In genomic region chr17:16181581-16181980, GRCh38 we compare ENCODE assay signal across 27 cellular contexts.
"Had no signal": no experiment of that assay in that cellular context is flagged by ENCODE, and none has a peak within 500 bp of the region (broad histone marks: within the 10 kb centered on the region; RNA-seq: fewer than 3 reads in every experiment).

No MANE protein-coding gene starts in this region.

- H3K27me3 ChIP-seq: ascending aorta, breast epithelium, cardiac muscle cell, dorsolateral prefrontal cortex had no signal

- DNase-seq: activated CD4-positive, alpha-beta T cell treated with anti-CD3 and anti-CD28 coated beads for 1 hour; activated CD4-positive, alpha-beta T cell treated with anti-CD3 and anti-CD28 coated beads for 4 hours; activated CD4-positive, alpha-beta T cell treated with anti-CD3 and anti-CD28 coated beads, Interleukin-2, amount 10 ng/mL, durations not matched to agents 7 days and 5 days; activated CD4-positive, alpha-beta T cell treated with anti-CD3 and anti-CD28 coated beads, Interleukin-2, amount 50 U/mL, for 4 hours; activated CD8-positive, alpha-beta memory T cell treated with anti-CD3 and anti-CD28 coated beads for 24 hours; activated CD8-positive, alpha-beta T cell treated with anti-CD3 and anti-CD28 coated beads for 36 hours; activated gamma-delta T cell; activated naive CD4-positive, alpha-beta T cell; activated naive CD4-positive, alpha-beta T cell treated with anti-CD3 and anti-CD28 coated beads, Interleukin-2, amount 10 ng/mL, durations not matched to agents 7 days and 5 days; activated naive CD8-positive, alpha-beta T cell treated with anti-CD3 and anti-CD28 coated beads, Interleukin-2, amount 10 ng/mL, durations not matched to agents 7 days and 5 days; activated T-cell treated with anti-CD3 and anti-CD28 coated beads, Interleukin-2, amount 50 U/mL, for 48 hours; central memory CD4-positive, alpha-beta T cell; dorsolateral prefrontal cortex; effector memory CD4-positive, alpha-beta T cell; endodermal cell; foreskin fibroblast; head of caudate nucleus; T-helper 2 cell had no signal

- H3K4me3 Mint-ChIP-seq: activated CD4-positive, alpha-beta T cell treated with anti-CD3 and anti-CD28 coated beads, Interleukin-2, amount 10 ng/mL, durations not matched to agents 7 days and 5 days; activated CD8-positive, alpha-beta T cell treated with anti-CD3 and anti-CD28 coated beads for 36 hours; activated naive CD4-positive, alpha-beta T cell treated with anti-CD3 and anti-CD28 coated beads, Interleukin-2, amount 10 ng/mL, durations not matched to agents 7 days and 5 days; activated naive CD8-positive, alpha-beta T cell treated with anti-CD3 and anti-CD28 coated beads, Interleukin-2, amount 10 ng/mL, durations not matched to agents 7 days and 5 days; brain; dendritic cell treated with granulocyte-macrophage colony-stimulating factor and Interleukin-4, amounts not matched to agents 40 ng/mL and 50 ng/mL, for 4 days; endodermal cell; WTC11 had no signal

- H3K27ac Mint-ChIP-seq: activated CD4-positive, alpha-beta T cell treated with anti-CD3 and anti-CD28 coated beads, Interleukin-2, amount 10 ng/mL, durations not matched to agents 7 days and 5 days; activated CD8-positive, alpha-beta T cell treated with anti-CD3 and anti-CD28 coated beads for 36 hours; activated naive CD4-positive, alpha-beta T cell treated with anti-CD3 and anti-CD28 coated beads, Interleukin-2, amount 10 ng/mL, durations not matched to agents 7 days and 5 days; activated naive CD8-positive, alpha-beta T cell treated with anti-CD3 and anti-CD28 coated beads, Interleukin-2, amount 10 ng/mL, durations not matched to agents 7 days and 5 days; brain; dendritic cell treated with granulocyte-macrophage colony-stimulating factor and Interleukin-4, amounts not matched to agents 40 ng/mL and 50 ng/mL, for 4 days; endodermal cell; WTC11 had no signal

- H3K9me3 ChIP-seq: ascending aorta, breast epithelium had no signal

- H3K4me3 ChIP-seq: ascending aorta, breast epithelium, cardiac muscle cell, coronary artery, dorsolateral prefrontal cortex had no signal

- H3K9me3 Mint-ChIP-seq: activated CD4-positive, alpha-beta T cell treated with anti-CD3 and anti-CD28 coated beads, Interleukin-2, amount 10 ng/mL, durations not matched to agents 7 days and 5 days; activated CD8-positive, alpha-beta T cell treated with anti-CD3 and anti-CD28 coated beads for 36 hours; activated naive CD4-positive, alpha-beta T cell treated with anti-CD3 and anti-CD28 coated beads, Interleukin-2, amount 50 U/mL, for 72 hours; dendritic cell treated with granulocyte-macrophage colony-stimulating factor and Interleukin-4, amounts not matched to agents 40 ng/mL and 50 ng/mL, for 4 days; endodermal cell; WTC11 had no signal

- H3K4me1 Mint-ChIP-seq: brain, endodermal cell had no signal

- H3K27ac ChIP-seq: ascending aorta, breast epithelium, cardiac muscle cell, coronary artery, dorsolateral prefrontal cortex had no signal

- ATAC-seq: activated CD8-positive, alpha-beta T cell treated with anti-CD3 and anti-CD28 coated beads for 36 hours; activated naive CD4-positive, alpha-beta T cell treated with anti-CD3 and anti-CD28 coated beads, Interleukin-2, amount 50 U/mL, for 72 hours; esophagus mucosa; WTC11 had no signal

- H3K27me3 Mint-ChIP-seq: activated CD4-positive, alpha-beta T cell treated with anti-CD3 and anti-CD28 coated beads, Interleukin-2, amount 10 ng/mL, durations not matched to agents 7 days and 5 days; activated CD8-positive, alpha-beta T cell treated with anti-CD3 and anti-CD28 coated beads for 36 hours; activated naive CD4-positive, alpha-beta T cell treated with anti-CD3 and anti-CD28 coated beads, Interleukin-2, amount 10 ng/mL, durations not matched to agents 7 days and 5 days; activated naive CD8-positive, alpha-beta T cell treated with anti-CD3 and anti-CD28 coated beads, Interleukin-2, amount 10 ng/mL, durations not matched to agents 7 days and 5 days; brain; dendritic cell treated with granulocyte-macrophage colony-stimulating factor and Interleukin-4, amounts not matched to agents 40 ng/mL and 50 ng/mL, for 4 days had no signal
